ENCODE assay signal across 1 cellular context in genomic region chr17:82424001-82424862, GRCh38.
TF ChIP-seq lines count a peak whose summit lies in the region.

No MANE protein-coding gene starts in this region.

TF ChIP-seq in IMR-90, 13 proteins besides CTCF, POLR2A, EP300 and RAD21:
- peak; percentile 35; the same call in 1 of the 2 replicates for TF ChIP-seq SMC3 (IDR thresholded peaks at IDR 0.05; ENCODE audit: low read depth, low read length)
- no peak for TF ChIP-seq RCOR1 (IDR thresholded peaks at IDR 0.05; ENCODE audit: insufficient replicate concordance, low read length)
